ENCODE assay signal across 17 cellular contexts in genomic region chr12:3995276-3995675, GRCh38.
"Had no signal": no experiment of that assay in that cellular context is flagged by ENCODE, and none has a peak within 500 bp of the region (broad histone marks: within the 10 kb centered on the region; RNA-seq: fewer than 3 reads in every experiment).

No MANE protein-coding gene starts in this region.

- H3K27ac Mint-ChIP-seq: activated CD4-positive, alpha-beta T cell treated with anti-CD3 and anti-CD28 coated beads, Interleukin-2, amount 10 ng/mL, durations not matched to agents 24 days and 14 days; activated CD8-positive, alpha-beta T cell treated with anti-CD3 and anti-CD28 coated beads for 36 hours; activated T-helper 17 cell treated with anti-CD3 and anti-CD28 coated beads, Interleukin-2, amount 50 U/mL, for 72 hours had no signal

- H3K36me3 ChIP-seq: adrenal gland, breast epithelium, MG63, WERI-Rb-1 had no signal

- ATAC-seq: body of pancreas, Right ventricle myocardium inferior had no signal

- H3K27me3 Mint-ChIP-seq: activated CD8-positive, alpha-beta T cell treated with anti-CD3 and anti-CD28 coated beads for 36 hours; activated T-helper 17 cell treated with anti-CD3 and anti-CD28 coated beads, Interleukin-2, amount 50 U/mL, for 72 hours had no signal

- DNase-seq: NCI-H1048, SIG-M5, T1000 had no signal

- H3K4me3 Mint-ChIP-seq: activated CD4-positive, alpha-beta T cell treated with anti-CD3 and anti-CD28 coated beads, Interleukin-2, amount 10 ng/mL, durations not matched to agents 24 days and 14 days; activated CD8-positive, alpha-beta T cell treated with anti-CD3 and anti-CD28 coated beads for 36 hours; activated T-cell treated with anti-CD3 and anti-CD28 coated beads, Interleukin-2, amount 50 U/mL, for 72 hours; activated T-helper 17 cell treated with anti-CD3 and anti-CD28 coated beads, Interleukin-2, amount 50 U/mL, for 72 hours had no signal

- H3K27me3 ChIP-seq: adrenal gland, body of pancreas, MG63 had no signal

- H3K27ac ChIP-seq: adrenal gland, body of pancreas, breast epithelium, PC-9, RWPE1, WERI-Rb-1 had no signal

- H3K9me3 ChIP-seq: adrenal gland, body of pancreas, breast epithelium, MG63 had no signal

- H3K4me3 ChIP-seq: adrenal gland, body of pancreas, breast epithelium, MG63, PC-9 had no signal

- H3K36me3 Mint-ChIP-seq: activated naive CD4-positive, alpha-beta T cell treated with anti-CD3 and anti-CD28 coated beads, Interleukin-2, amount 50 U/mL, for 72 hours had no signal

- H3K9me3 Mint-ChIP-seq: activated CD4-positive, alpha-beta T cell treated with anti-CD3 and anti-CD28 coated beads, Interleukin-2, amount 10 ng/mL, durations not matched to agents 24 days and 14 days; activated CD8-positive, alpha-beta T cell treated with anti-CD3 and anti-CD28 coated beads for 36 hours; activated T-helper 17 cell treated with anti-CD3 and anti-CD28 coated beads, Interleukin-2, amount 50 U/mL, for 72 hours had no signal

- FAIRE-seq: astrocyte had no signal

- H3K4me1 ChIP-seq: adrenal gland, breast epithelium had no signal

- H2AFZ ChIP-seq: PC-9 had no signal

- H3K4me2 ChIP-seq: PC-9 had no signal
